8 cellular contexts compared by ENCODE assay signal in genomic region chr5:147576646-147577535, GRCh38.
DNase-seq lines count a peak whose midpoint lies in the region; ATAC-seq, FAIRE-seq and TF ChIP-seq lines count a peak whose summit lies in the region.

No MANE protein-coding gene starts in this region.

- H3K18ac ChIP-seq in mesenchymal stem cell (ENCODE audit: low read depth in 1 of 2, low read length in 2 of 2), result no peak overlapping the region

- H3K9ac ChIP-seq in mesenchymal stem cell (ENCODE audit: low read length), result peak overlapping the region; percentile 1

- H3K9me3 Mint-ChIP-seq in CD8-positive, alpha-beta memory T cell, result peaks cover 3 to 18% (median 13%) of the 10 kb centered on the region in 5 donors

- CTCF ChIA-PET in RWPE1 (lab: Yijun Ruan, JAX), result interaction anchor here (0.6 to 1.4 kb wide), 15 partner anchors 94 to 1056 kb away, joined by 3 to 6 read pairs (median 4); no protein-coding TSS in a partner anchor
- CTCF ChIA-PET in CD8-positive, alpha-beta memory T cell (lab: Charles Lee), result interaction anchor here (0.7 kb wide), 1 partner anchor 1155 kb away, joined by 3 read pairs; no protein-coding TSS in a partner anchor

- H3K14ac ChIP-seq in mesenchymal stem cell (ENCODE audit: low read length in 2 of 2), result no peak overlapping the region

- no peak overlapping the region for H3K4me3 Mint-ChIP-seq in CD8-positive, alpha-beta memory T cell

- H3K27ac ChIP-seq in RWPE1 (no peak overlapping the region), dorsolateral prefrontal cortex (no peak overlapping the region), mesenchymal stem cell (ENCODE audit: low read length, poor library complexity, severe bottlenecking) (no peak overlapping the region), upper lobe of right lung (no peak overlapping the region)
- no peak overlapping the region for H3K27ac ChIP-seq in CD8-positive, alpha-beta memory T cell (ENCODE audit: low read depth, low read length)

- peaks cover 9% of the 10 kb centered on the region for H3K9me3 ChIP-seq in mesenchymal stem cell (ENCODE audit: control insufficient read depth, low read length)
- no peaks in the 10 kb centered on the region for H3K9me3 ChIP-seq in upper lobe of right lung
- no peaks in the 10 kb centered on the region for H3K9me3 ChIP-seq in CD8-positive, alpha-beta memory T cell (ENCODE audit: low read length)

- H2BK5ac ChIP-seq in mesenchymal stem cell (ENCODE audit: low read depth, low read length, poor library complexity, severe bottlenecking), result no peak overlapping the region

- peaks cover 0 to 5% of the 10 kb centered on the region in 2 donors for H3K27me3 Mint-ChIP-seq in CD8-positive, alpha-beta memory T cell

- H3K27me3 ChIP-seq in dorsolateral prefrontal cortex, result no peaks in the 10 kb centered on the region
- H3K27me3 ChIP-seq in mesenchymal stem cell (ENCODE audit: control insufficient read depth in 1 of 2, insufficient read depth in 1 of 2, low read length in 2 of 2), result peaks cover 0 to 4% of the 10 kb centered on the region in 2 experiments
- H3K27me3 ChIP-seq in upper lobe of right lung, result no peaks in the 10 kb centered on the region
- no peaks in the 10 kb centered on the region for H3K27me3 ChIP-seq in CD8-positive, alpha-beta memory T cell (ENCODE audit: insufficient read depth, low read length, poor library complexity, severe bottlenecking)

- H3K4me2 ChIP-seq in mesenchymal stem cell (ENCODE audit: low read length, poor library complexity, severe bottlenecking), result no peak overlapping the region

- WGBS in mesenchymal stem cell, result 26% methylated on average over 11 of the region's 15 CpGs

- H2AK5ac ChIP-seq in mesenchymal stem cell (ENCODE audit: low read length, severe bottlenecking), result no peak overlapping the region

- H3K4me3 ChIP-seq in dorsolateral prefrontal cortex (no peak overlapping the region), mesenchymal stem cell (ENCODE audit: insufficient read depth in 1 of 2, low read depth in 1 of 2, low read length in 2 of 2) (no peak overlapping the region), upper lobe of right lung (no peak overlapping the region)
- H3K4me3 ChIP-seq in CD8-positive, alpha-beta memory T cell (ENCODE audit: low read length), result no peak overlapping the region

- H3K4ac ChIP-seq in mesenchymal stem cell (ENCODE audit: low read depth in 1 of 2, low read length in 2 of 2), result no peak overlapping the region

- ATAC-seq in HG03025 (IDR thresholded peaks at IDR 0.05; ENCODE audit: low FRiP score, unreplicated experiment), result peak; percentile 87
- peak; percentile 89 for ATAC-seq in upper lobe of right lung

- no peaks in the 10 kb centered on the region for H3K79me1 ChIP-seq in mesenchymal stem cell (replicated peaks; ENCODE audit: low read length, poor library complexity, severe bottlenecking)

- TF ChIP-seq POLR2A in GM12892 (IDR thresholded peaks at IDR 0.05; ENCODE audit: low read depth, low read length), result no peak

- H4K8ac ChIP-seq in mesenchymal stem cell (ENCODE audit: low read length), result no peak overlapping the region

- no peaks in the 10 kb centered on the region for H3K36me3 ChIP-seq in mesenchymal stem cell (ENCODE audit: control insufficient read depth in 1 of 2, insufficient read depth in 2 of 2, low read depth in 1 of 2, low read length in 2 of 2)
- no peaks in the 10 kb centered on the region for H3K36me3 ChIP-seq in upper lobe of right lung
- H3K36me3 ChIP-seq in CD8-positive, alpha-beta memory T cell (ENCODE audit: insufficient read depth, low read length), result no peaks in the 10 kb centered on the region

- no peak overlapping the region for H3K27ac Mint-ChIP-seq in CD8-positive, alpha-beta memory T cell

- no peak overlapping the region for H2BK120ac ChIP-seq in mesenchymal stem cell (ENCODE audit: low read depth, low read length)

- no peak for FAIRE-seq in GM12892 (lab: Jason Lieb, UNC)

- H3K4me1 ChIP-seq in mesenchymal stem cell (ENCODE audit: control insufficient read depth, insufficient read depth, low read depth, low read length) (no peaks in the 10 kb centered on the region), upper lobe of right lung (no peaks in the 10 kb centered on the region)
- no peaks in the 10 kb centered on the region for H3K4me1 ChIP-seq in CD8-positive, alpha-beta memory T cell (ENCODE audit: insufficient read depth, low read length)

- POLR2A ChIA-PET in RWPE1 (lab: Yijun Ruan, JAX; ENCODE audit: low non-redundant PET), result interaction anchor here (0.6 kb wide), 1 partner anchor 1061 kb away, joined by 3 read pairs; the partner anchor contains the start of gene GPR151
- POLR2A ChIA-PET in CD8-positive, alpha-beta memory T cell (lab: Charles Lee), result no interaction called here

- DNase-seq in AG08396 (ENCODE audit: low spot score), result peak; percentile 53
- peak; percentile 5 for DNase-seq in GM12892 (ENCODE audit: insufficient read length)
- DNase-seq in RWPE1 (ENCODE audit: low spot score), result peak; percentile 53
- peak in 9 of 10 donors; percentile 14 to 75 (median 50) for DNase-seq in dorsolateral prefrontal cortex
- DNase-seq in mesenchymal stem cell, result peak; percentile 41
- peak; percentile 73 for DNase-seq in upper lobe of right lung
- DNase-seq in CD8-positive, alpha-beta memory T cell, result no peak

- H2AFZ ChIP-seq in mesenchymal stem cell (ENCODE audit: low read depth, low read length), result no peak overlapping the region

- peaks cover 0 to 4% (median 0%) of the 10 kb centered on the region in 3 donors for H3K36me3 Mint-ChIP-seq in CD8-positive, alpha-beta memory T cell

- no peak overlapping the region for H2BK12ac ChIP-seq in mesenchymal stem cell (ENCODE audit: low read length in 2 of 2)

- no peaks in the 10 kb centered on the region for H3K4me1 Mint-ChIP-seq in CD8-positive, alpha-beta memory T cell

- intact Hi-C loops in dorsolateral prefrontal cortex (cut with DNase I), result loop anchor here (5.0 to 10.0 kb wide), 2 partner anchors 125 to 352 kb away; no protein-coding TSS in a partner anchor
- intact Hi-C loops in upper lobe of right lung (cut with DNase I), result loop anchor here (10.0 kb wide), 1 partner anchor 352 kb away; no protein-coding TSS in a partner anchor

- H3K23ac ChIP-seq in mesenchymal stem cell (ENCODE audit: low read length in 2 of 2), result no peak overlapping the region

- no peak overlapping the region for H4K91ac ChIP-seq in mesenchymal stem cell (ENCODE audit: low read length)

- no peak overlapping the region for H2BK15ac ChIP-seq in mesenchymal stem cell (ENCODE audit: low read depth, poor library complexity, severe bottlenecking)

- TF ChIP-seq CTCF in RWPE1 (conservative IDR thresholded peaks at IDR 0.05; ENCODE audit: low read depth) (peak; percentile 99), dorsolateral prefrontal cortex (IDR thresholded peaks at IDR 0.05 in 54 of 56, conservative IDR thresholded peaks at IDR 0.05 in 2 of 56; ENCODE audit: low read depth in 1 of 56, partially characterized antibody in 56 of 56) (peak; percentile 52 to 87 (median 81)), upper lobe of right lung (IDR thresholded peaks at IDR 0.05) (peak; percentile 90)

Comparison
In these comparisons a context has a peak if more than half of its experiments do, and no peak if none do; other contexts are left out.
1. DNase-seq: peak in AG08396 (single experiment), GM12892 (single experiment), RWPE1 (single experiment), dorsolateral prefrontal cortex (9 of 10), mesenchymal stem cell (single experiment) and upper lobe of right lung (single experiment); none in CD8-positive, alpha-beta memory T cell (0 of 5).
2. Peak in every context shown above with its lines, with median percentiles within 50 percentile points of each other: CTCF ChIP-seq.